Comparison of ENCODE assay signal across 18 cellular contexts in genomic region chr1:11977625-11978024, GRCh38. TPM values are rescaled to one million over a fixed set of nuclear protein-coding genes. Genes with fewer than 3 reads are reported as not detected.
A peak's percentile ranks its signal among the peaks of the same experiment; 100 is the strongest.
DNase-seq lines count a peak whose midpoint lies in the region; ATAC-seq and TF ChIP-seq lines count a peak whose summit lies in the region.
"Had no signal": no experiment of that assay in that cellular context is flagged by ENCODE, and none has a peak within 500 bp of the region (broad histone marks: within the 10 kb centered on the region; RNA-seq: fewer than 3 reads in every experiment).

No MANE protein-coding gene starts in this region.

- in situ Hi-C loops in G401 (cut with HindIII; ENCODE audit: low sequenced_read_pairs) = no loop called here

- POLR2A ChIA-PET in CD8-positive, alpha-beta T cell (lab: Charles Lee) = interaction anchor here (0.7 kb wide), 1 partner anchor 125 kb away, joined by 3 read pairs; no protein-coding TSS in a partner anchor
- POLR2A ChIA-PET in WTC11 (lab: Charles Lee) = no interaction called here

- ATAC-seq in CD8-positive, alpha-beta T cell = no peak
- ATAC-seq in WTC11 (no peak), GM21576 (IDR thresholded peaks at IDR 0.05; ENCODE audit: unreplicated experiment) (no peak)
- ATAC-seq in activated naive CD8-positive, alpha-beta T cell treated with anti-CD3 and anti-CD28 coated beads, Interleukin-2, amount 50 U/mL, for 24 hours = no peak
- ATAC-seq: left lobe of liver, Panc1 had no signal

- H3K4me3 Mint-ChIP-seq in CD8-positive, alpha-beta T cell = peak overlapping the region; percentile 27
- H3K4me3 Mint-ChIP-seq in WTC11 = no peak overlapping the region
- no peak overlapping the region for H3K4me3 Mint-ChIP-seq in activated naive CD8-positive, alpha-beta T cell treated with anti-CD3 and anti-CD28 coated beads, Interleukin-2, amount 50 U/mL, for 24 hours
- H3K4me3 Mint-ChIP-seq: activated CD4-positive, alpha-beta T cell treated with anti-CD3 and anti-CD28 coated beads, Interleukin-2, amount 10 ng/mL, durations not matched to agents 24 days and 14 days had no signal

- no peaks in the 10 kb centered on the region for H3K27me3 ChIP-seq in CD8-positive, alpha-beta T cell (ENCODE audit: insufficient read depth, low read length)
- H3K27me3 ChIP-seq: sigmoid colon, stomach had no signal

- no peaks in the 10 kb centered on the region for H3K9me3 ChIP-seq in CD8-positive, alpha-beta T cell (ENCODE audit: low read length)
- H3K9me3 ChIP-seq: sigmoid colon, stomach had no signal

- intact Hi-C loops in CD8-positive, alpha-beta T cell (cut with DNase I, micrococcal nuclease) = no loop called here

- H3K36me3 ChIP-seq in CD8-positive, alpha-beta T cell (ENCODE audit: insufficient read depth, low read length) = peaks cover 7% of the 10 kb centered on the region

- peaks cover 18% of the 10 kb centered on the region for H3K36me3 Mint-ChIP-seq in CD8-positive, alpha-beta T cell
- peaks cover 17% of the 10 kb centered on the region for H3K36me3 Mint-ChIP-seq in WTC11
- peaks cover 15% of the 10 kb centered on the region for H3K36me3 Mint-ChIP-seq in activated naive CD8-positive, alpha-beta T cell treated with anti-CD3 and anti-CD28 coated beads, Interleukin-2, amount 50 U/mL, for 24 hours (ENCODE audit: low read depth)

- H3K27ac Mint-ChIP-seq in CD8-positive, alpha-beta T cell = no peak overlapping the region
- H3K27ac Mint-ChIP-seq in WTC11 = 0 out of 2 replicates have a peak overlapping the region, but pooled peaks have one; percentile 11
- H3K27ac Mint-ChIP-seq in activated naive CD8-positive, alpha-beta T cell treated with anti-CD3 and anti-CD28 coated beads, Interleukin-2, amount 50 U/mL, for 24 hours = no peak overlapping the region
- H3K27ac Mint-ChIP-seq: activated CD4-positive, alpha-beta T cell treated with anti-CD3 and anti-CD28 coated beads, Interleukin-2, amount 10 ng/mL, durations not matched to agents 24 days and 14 days had no signal

- no peak overlapping the region for H3K4me3 ChIP-seq in AG09309 (ENCODE audit: control insufficient read depth, low read depth, low read length)
- H3K4me3 ChIP-seq in CD8-positive, alpha-beta T cell (ENCODE audit: low read depth, low read length) = no peak overlapping the region
- H3K4me3 ChIP-seq: coronary artery, sigmoid colon, stomach had no signal

- CTCF ChIA-PET in CD8-positive, alpha-beta T cell (lab: Charles Lee) = no interaction called here
- CTCF ChIA-PET in WTC11 (lab: Charles Lee) = interaction anchor here (0.9 kb wide), 1 partner anchor 139 kb away, joined by 3 read pairs; no protein-coding TSS in a partner anchor

- H3K9me3 Mint-ChIP-seq in CD8-positive, alpha-beta T cell = no peaks in the 10 kb centered on the region
- no peaks in the 10 kb centered on the region for H3K9me3 Mint-ChIP-seq in WTC11
- no peaks in the 10 kb centered on the region for H3K9me3 Mint-ChIP-seq in activated naive CD8-positive, alpha-beta T cell treated with anti-CD3 and anti-CD28 coated beads, Interleukin-2, amount 50 U/mL, for 24 hours
- H3K9me3 Mint-ChIP-seq: activated CD4-positive, alpha-beta T cell treated with anti-CD3 and anti-CD28 coated beads, Interleukin-2, amount 10 ng/mL, durations not matched to agents 24 days and 14 days had no signal

- H3K27me3 Mint-ChIP-seq in CD8-positive, alpha-beta T cell (ENCODE audit: low read depth) = no peaks in the 10 kb centered on the region
- H3K27me3 Mint-ChIP-seq in WTC11 (ENCODE audit: low read depth) = no peaks in the 10 kb centered on the region
- H3K27me3 Mint-ChIP-seq in activated naive CD8-positive, alpha-beta T cell treated with anti-CD3 and anti-CD28 coated beads, Interleukin-2, amount 50 U/mL, for 24 hours = no peaks in the 10 kb centered on the region
- H3K27me3 Mint-ChIP-seq: activated CD4-positive, alpha-beta T cell treated with anti-CD3 and anti-CD28 coated beads, Interleukin-2, amount 10 ng/mL, durations not matched to agents 24 days and 14 days had no signal

- DNase-seq in AG09309 (ENCODE audit: low read depth) (peak; percentile 73), WTC11 (ENCODE audit: low spot score) (no peak), fibroblast of the conjunctiva (ENCODE audit: low read depth) (peak; percentile 51), G401 (ENCODE audit: low spot score) (no peak), islet precursor cell (no peak)
- no peak for DNase-seq in CD8-positive, alpha-beta T cell
- no peak for DNase-seq in activated naive CD8-positive, alpha-beta T cell treated with anti-CD3 and anti-CD28 coated beads, Interleukin-2, amount 50 U/mL, for 24 hours
- DNase-seq: activated CD4-positive, alpha-beta T cell treated with anti-CD3 and anti-CD28 coated beads, Interleukin-2, amount 10 ng/mL, durations not matched to agents 24 days and 14 days; activated effector memory CD4-positive, alpha-beta T cell treated with anti-CD3 and anti-CD28 coated beads, Interleukin-2, amount 50 U/mL, for 16 hours; AML-193; DMS153; NCI-H82; sigmoid colon; stomach had no signal

- TF ChIP-seq CTCF in AG09309 (IDR thresholded peaks at IDR 0.05; ENCODE audit: control insufficient read depth, insufficient read depth, low read depth, low read length, missing control alignments) = no peak
- TF ChIP-seq CTCF in CD8-positive, alpha-beta T cell (IDR thresholded peaks at IDR 0.05) = no peak
- TF ChIP-seq CTCF in WTC11 (IDR thresholded peaks at IDR 0.05) = no peak

- peaks cover 22% of the 10 kb centered on the region for H3K4me1 ChIP-seq in CD8-positive, alpha-beta T cell (ENCODE audit: insufficient read depth, low read length)

- H3K4me1 Mint-ChIP-seq in CD8-positive, alpha-beta T cell (ENCODE audit: low read depth) = peaks cover 30% of the 10 kb centered on the region
- H3K4me1 Mint-ChIP-seq in WTC11 = peaks cover 21% of the 10 kb centered on the region
- H3K4me1 Mint-ChIP-seq in activated naive CD8-positive, alpha-beta T cell treated with anti-CD3 and anti-CD28 coated beads, Interleukin-2, amount 50 U/mL, for 24 hours = peaks cover 31% of the 10 kb centered on the region

- no peak overlapping the region for H3K27ac ChIP-seq in CD8-positive, alpha-beta T cell (ENCODE audit: low read depth, low read length)

TF ChIP-seq in WTC11, 78 proteins besides CTCF, POLR2A, EP300 and RAD21:
- no peak for TF ChIP-seq ZBTB21 (CRISPR knock-in tag; IDR thresholded peaks at IDR 0.05; ENCODE audit: borderline replicate concordance)

RNA-seq across cellular contexts. Expression of gene MFN2, which starts 2.6 kb away (rescaled TPM):
- 10 to 100 TPM; 41.7 to 46.0 TPM for total RNA-seq in CD8-positive, alpha-beta T cell
- 56.8 to 63.0 TPM (median 59.8 TPM) in 3 replicates for total RNA-seq in WTC11 (2021)
- 23.4 and 37.0 TPM in 2 replicates for total RNA-seq in G401 (2014; rRNA removed; shearing (Covaris generic))

RNA-seq across cellular contexts. Expression of gene MIIP, which starts 41.7 kb away (rescaled TPM):
- 10 to 100 TPM; 21.2 to 21.5 TPM for total RNA-seq in CD8-positive, alpha-beta T cell
- total RNA-seq in WTC11 (2021) = 65.6 to 75.1 TPM (median 67.4 TPM) in 3 replicates
- total RNA-seq in G401 (2014; rRNA removed; shearing (Covaris generic)) = 37.9 and 41.0 TPM in 2 replicates

RNA-seq across cellular contexts. Expression of gene PLOD1, which starts 43.1 kb away (rescaled TPM):
- total RNA-seq in CD8-positive, alpha-beta T cell = 1 to 10 TPM; 2.0 to 2.4 TPM
- 46.9 to 73.8 TPM (median 67.3 TPM) in 3 replicates for total RNA-seq in WTC11 (2021)
- 103 and 104 TPM in 2 replicates for total RNA-seq in G401 (2014; rRNA removed; shearing (Covaris generic))

RNA-seq across cellular contexts. Expression of gene KIAA2013, which starts 51.4 kb away (rescaled TPM):
- total RNA-seq in CD8-positive, alpha-beta T cell = 1 to 10 TPM; 8.3 to 8.6 TPM
- total RNA-seq in WTC11 (2021) = 45.3 to 50.2 TPM (median 45.6 TPM) in 3 replicates
- 52.6 and 53.7 TPM in 2 replicates for total RNA-seq in G401 (2014; rRNA removed; shearing (Covaris generic))

Comparison
In these comparisons a context has a peak if more than half of its experiments do, and no peak if none do; other contexts are left out.
1. DNase-seq: peak in AG09309 (single experiment) and fibroblast of the conjunctiva (single experiment); none in CD8-positive, alpha-beta T cell (0 of 7), WTC11 (single experiment), G401 (single experiment), islet precursor cell (single experiment) and activated naive CD8-positive, alpha-beta T cell treated with anti-CD3 and anti-CD28 coated beads, Interleukin-2, amount 50 U/mL, for 24 hours (single experiment).
2. RNA of gene PLOD1, which starts 43.1 kb away (total RNA-seq): 103 to 104 TPM in G401 and 46.9 to 73.8 TPM in WTC11; 2.0 to 2.4 TPM in CD8-positive, alpha-beta T cell; every median in the first group is over 10 times any median in the second.